ENCODE assay signal across 13 cellular contexts in the genomic region with DNA sequence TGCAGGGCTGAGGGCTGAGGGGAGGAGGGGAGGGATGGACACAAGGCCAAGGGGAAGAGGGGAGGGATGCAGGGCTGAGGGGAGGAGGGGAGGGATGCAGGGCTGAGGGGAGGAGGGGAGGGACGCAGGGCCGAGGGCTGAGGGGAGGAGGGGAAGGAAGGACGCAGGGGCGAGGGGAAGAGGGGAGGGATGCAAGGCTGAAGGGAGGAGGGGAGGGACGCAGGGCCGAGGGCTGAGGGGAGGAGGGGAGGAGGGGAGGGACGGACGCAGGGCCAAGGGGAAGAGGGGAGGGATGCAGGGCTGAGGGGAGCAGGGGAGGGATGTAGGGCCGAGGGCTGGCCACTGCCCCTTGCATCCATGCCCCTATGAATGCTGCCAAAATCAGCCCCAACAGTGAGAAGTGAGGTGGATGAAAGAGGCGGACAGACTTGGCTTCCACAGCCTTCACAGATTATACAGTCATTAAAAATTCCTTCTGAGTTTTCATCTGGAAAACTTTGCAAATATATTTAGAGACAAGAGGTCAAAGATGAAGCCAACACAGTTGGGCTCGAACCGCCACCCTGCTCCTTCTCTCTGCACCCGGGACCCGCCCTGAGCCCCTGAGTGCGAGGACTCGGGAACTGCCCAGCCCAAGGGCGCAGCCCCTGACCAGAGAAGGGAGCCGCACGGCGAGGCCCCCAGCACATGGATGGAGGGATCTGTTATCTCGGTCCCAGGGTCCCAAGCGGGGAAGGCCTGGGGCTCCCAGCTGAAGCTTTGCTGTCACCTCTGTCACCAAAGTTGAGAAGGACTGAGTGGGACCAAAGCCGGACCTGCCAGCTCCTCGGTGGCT.
DNase-seq lines count a peak whose midpoint lies in the region; ATAC-seq and TF ChIP-seq lines count a peak whose summit lies in the region.
"Had no signal": no experiment of that assay in that cellular context is flagged by ENCODE, and none has a peak within 500 bp of the region (broad histone marks: within the 10 kb centered on the region; RNA-seq: fewer than 3 reads in every experiment).

No MANE protein-coding gene starts in this region.

- no peak for TF ChIP-seq CTCF in coronary artery (IDR thresholded peaks at IDR 0.05)
- TF ChIP-seq CTCF in mucosa of descending colon (IDR thresholded peaks at IDR 0.05), result no peak

- DNase-seq in coronary artery (ENCODE audit: low spot score) (no peak), mucosa of descending colon (peak in 2 of 3 donors; percentile 23 to 26), SW 1271 (lab: John Stamatoyannopoulos, UW) (no peak)
- DNase-seq in stimulated activated naive CD4-positive, alpha-beta T cell treated with Interleukin-2 at 50 U/mL for 16 hours (lab: John Stamatoyannopoulos, UW), result no peak
- DNase-seq: activated CD4-positive, alpha-beta T cell treated with anti-CD3 and anti-CD28 coated beads for 48 hours; naive thymus-derived CD8-positive, alpha-beta T cell; NCI-H226 had no signal

- H3K9me3 ChIP-seq in HUES6 (ENCODE audit: control insufficient read depth, insufficient read depth, low read depth, low read length) (no peaks in the 10 kb centered on the region), mucosa of descending colon (no peaks in the 10 kb centered on the region), subcutaneous abdominal adipose tissue (ENCODE audit: control insufficient read depth in 5 of 5, low read length in 5 of 5) (no peaks in the 10 kb centered on the region)
- H3K9me3 ChIP-seq: HAP-1 had no signal

- H3K4me3 ChIP-seq in HUES6 (ENCODE audit: low read depth, low read length) (no peak overlapping the region), coronary artery (no peak overlapping the region), mucosa of descending colon (no peak overlapping the region), subcutaneous abdominal adipose tissue (ENCODE audit: low read depth in 1 of 5, low read length in 5 of 5) (no peak overlapping the region)
- H3K4me3 ChIP-seq: HAP-1, PC-9 had no signal

- H3K36me3 ChIP-seq in HUES6 (ENCODE audit: control insufficient read depth, insufficient read depth, low read length), result no peaks in the 10 kb centered on the region
- no peaks in the 10 kb centered on the region for H3K36me3 ChIP-seq in mucosa of descending colon (ENCODE audit: low read depth)
- peaks cover 0 to 7% (median 0%) of the 10 kb centered on the region in 5 donors for H3K36me3 ChIP-seq in subcutaneous abdominal adipose tissue (ENCODE audit: control insufficient read depth in 5 of 5, insufficient read depth in 5 of 5, low read length in 5 of 5)
- H3K36me3 ChIP-seq: HAP-1 had no signal

- no peaks in the 10 kb centered on the region for H3K27me3 ChIP-seq in HUES6 (ENCODE audit: control insufficient read depth, insufficient read depth, low read length)
- H3K27me3 ChIP-seq in subcutaneous abdominal adipose tissue (ENCODE audit: control insufficient read depth in 5 of 5, insufficient read depth in 4 of 5, low read length in 5 of 5), result no peaks in the 10 kb centered on the region

- intact Hi-C loops in mucosa of descending colon (cut with DNase I, micrococcal nuclease), result no loop called here

- H3K27ac ChIP-seq in HUES6 (ENCODE audit: low read depth, low read length) (peak overlapping the region; percentile 50; the same call in 1 of the 2 replicates), coronary artery (peak overlapping the region; percentile 66 to 84), subcutaneous abdominal adipose tissue (ENCODE audit: low read depth, low read length) (peak overlapping the region; percentile 97)
- H3K27ac ChIP-seq: PC-9 had no signal

- H3K9ac ChIP-seq in HUES6 (ENCODE audit: low read length), result no peak overlapping the region
- peak overlapping the region in 2 of 5 donors; percentile 38 to 70 for H3K9ac ChIP-seq in subcutaneous abdominal adipose tissue (ENCODE audit: low read length in 5 of 5)

- H3K4me1 ChIP-seq in HUES6 (ENCODE audit: control insufficient read depth, insufficient read depth, low read length) (peaks cover 31% of the 10 kb centered on the region), mucosa of descending colon (ENCODE audit: low read depth) (peaks cover 3% of the 10 kb centered on the region), subcutaneous abdominal adipose tissue (ENCODE audit: control insufficient read depth in 5 of 5, insufficient read depth in 5 of 5, low read length in 5 of 5) (peaks cover 9 to 37% (median 31%) of the 10 kb centered on the region in 5 donors)
- H3K4me1 ChIP-seq: HAP-1 had no signal

- ATAC-seq in mucosa of descending colon (no peak), HG02852 (IDR thresholded peaks at IDR 0.05; ENCODE audit: unreplicated experiment) (no peak), HG02870 (IDR thresholded peaks at IDR 0.05; ENCODE audit: unreplicated experiment) (no peak)
- ATAC-seq: naive thymus-derived CD8-positive, alpha-beta T cell had no signal

Comparison
In these comparisons a context has a peak if more than half of its experiments do, and no peak if none do; other contexts are left out.
1. DNase-seq: peak in mucosa of descending colon (2 of 3); none in coronary artery (single experiment), stimulated activated naive CD4-positive, alpha-beta T cell treated with Interleukin-2 at 50 U/mL for 16 hours (single experiment) and SW 1271 (0 of 2).
2. Peak in every context shown above with its lines, with median percentiles within 50 percentile points of each other: H3K27ac ChIP-seq.